Comparison of ENCODE assay signal across 9 cellular contexts in genomic region chr3:142180761-142181362, GRCh38. TPM values are rescaled to one million over a fixed set of nuclear protein-coding genes. Genes with fewer than 3 reads are reported as not detected.
DNase-seq lines count a peak whose midpoint lies in the region; ATAC-seq and TF ChIP-seq lines count a peak whose summit lies in the region.
"Had no signal": no experiment of that assay in that cellular context is flagged by ENCODE, and none has a peak within 500 bp of the region (broad histone marks: within the 10 kb centered on the region; RNA-seq: fewer than 3 reads in every experiment).

No MANE protein-coding gene starts in this region.

- no peak for ATAC-seq in GM18868 (IDR thresholded peaks at IDR 0.05; ENCODE audit: unreplicated experiment)

- no peak overlapping the region for H3K9ac ChIP-seq in SK-N-SH

- in situ Hi-C loops in Caki2 (cut with HindIII; ENCODE audit: low pct_unique_long_range_greater_than_20kb, low sequenced_read_pairs): no loop called here

- H3K4me1 Mint-ChIP-seq in neural crest cell: no peaks in the 10 kb centered on the region

- H3K27ac Mint-ChIP-seq in neural crest cell (ENCODE audit: unreplicated experiment): no peak overlapping the region
- H3K27ac Mint-ChIP-seq: T-helper 1 cell treated with Interleukin-12 subunit alpha and Interleukin-12 subunit beta and Interleukin-4 antibody, amounts not matched to agents 30 μg/mL and 1 μg/mL, for 36 hours had no signal

- CTCF ChIA-PET in SK-N-SH (lab: Yijun Ruan, JAX): interaction anchor here (0.7 to 1.9 kb wide), 11 partner anchors 8 to 99 kb away, joined by 3 to 11 read pairs (median 4); no protein-coding TSS in a partner anchor

- no peaks in the 10 kb centered on the region for H3K9me3 Mint-ChIP-seq in neural crest cell
- H3K9me3 Mint-ChIP-seq: T-helper 1 cell treated with Interleukin-12 subunit alpha and Interleukin-12 subunit beta and Interleukin-4 antibody, amounts not matched to agents 30 μg/mL and 1 μg/mL, for 36 hours had no signal

- peak; percentile 4 for DNase-seq in Caki2 (ENCODE audit: low read depth)
- peak; percentile 38 for DNase-seq in HCEC 1CT
- peak; percentile 58 for DNase-seq in SK-N-SH
- peak; percentile 26 for DNase-seq in epithelial cell of esophagus (ENCODE audit: low read depth)
- DNase-seq in neural crest cell (ENCODE audit: low read depth, low spot score): peak; percentile 15
- no peak for DNase-seq in NCI-H2107 treated with DMSO at 0.1 percent for 48 hours (lab: John Stamatoyannopoulos, UW; ENCODE audit: unreplicated experiment)
- no peak for DNase-seq in NCI-H2081 treated with DMSO at 0.1 percent for 48 hours (lab: John Stamatoyannopoulos, UW)

- H3K79me2 ChIP-seq in SK-N-SH (ENCODE audit: insufficient read depth): no peaks in the 10 kb centered on the region

- no peaks in the 10 kb centered on the region for H4K20me1 ChIP-seq in SK-N-SH (ENCODE audit: insufficient read depth)

- WGBS in SK-N-SH (ENCODE audit: low lambda C conversion rate): 74% methylated on average over 6 of the region's 6 CpGs

- no peaks in the 10 kb centered on the region for H3K27me3 Mint-ChIP-seq in neural crest cell (ENCODE audit: low read depth)

- no peaks in the 10 kb centered on the region for H3K9me3 ChIP-seq in SK-N-SH

- H3K27ac ChIP-seq in SK-N-SH (ENCODE audit: low read depth in 2 of 2, low read length in 1 of 2): no peak overlapping the region

- peaks cover 8% of the 10 kb centered on the region for H3K36me3 Mint-ChIP-seq in neural crest cell (ENCODE audit: low read depth)

- no peak for TF ChIP-seq EP300 in SK-N-SH (IDR thresholded peaks at IDR 0.05; ENCODE audit: borderline replicate concordance in 1 of 2, low read depth in 1 of 2, low read length in 1 of 2)

- H3K27me3 ChIP-seq in SK-N-SH (ENCODE audit: insufficient read depth): no peaks in the 10 kb centered on the region

- H3K36me3 ChIP-seq in SK-N-SH (replicated peaks in 1 of 2; ENCODE audit: control insufficient read depth in 1 of 2, insufficient read depth in 2 of 2, low read length in 1 of 2): peaks cover 15 to 42% of the 10 kb centered on the region in 2 experiments

- no peaks in the 10 kb centered on the region for H3K9me2 ChIP-seq in SK-N-SH

- peak; percentile 50 for TF ChIP-seq RAD21 in SK-N-SH (IDR thresholded peaks at IDR 0.05; ENCODE audit: low read length)

- TF ChIP-seq CTCF in SK-N-SH (IDR thresholded peaks at IDR 0.05) (peak; percentile 72), epithelial cell of esophagus (IDR thresholded peaks at IDR 0.05; ENCODE audit: insufficient read depth, low read depth, low read length, missing control alignments) (peak; percentile 50), neural crest cell (conservative IDR thresholded peaks at IDR 0.05) (peak; percentile 62)

- no peaks in the 10 kb centered on the region for H3K4me1 ChIP-seq in SK-N-SH (ENCODE audit: control insufficient read depth in 1 of 2, insufficient read depth in 2 of 2, low read depth in 1 of 2, low read length in 1 of 2)

- POLR2A ChIA-PET in SK-N-SH (lab: Yijun Ruan, JAX): interaction anchor here (0.6 kb wide), 1 partner anchor 55 kb away, joined by 3 read pairs; no protein-coding TSS in a partner anchor

- H3F3A ChIP-seq in SK-N-SH (replicated peaks; ENCODE audit: insufficient read depth): peaks cover 2% of the 10 kb centered on the region

- H3K4me3 Mint-ChIP-seq in neural crest cell: no peak overlapping the region
- H3K4me3 Mint-ChIP-seq: T-helper 1 cell treated with Interleukin-12 subunit alpha and Interleukin-12 subunit beta and Interleukin-4 antibody, amounts not matched to agents 30 μg/mL and 1 μg/mL, for 36 hours had no signal

- no peak overlapping the region for H2AFZ ChIP-seq in SK-N-SH (ENCODE audit: low read depth)

- no peak overlapping the region for H3K4me2 ChIP-seq in SK-N-SH

- no peak overlapping the region for H3K4me3 ChIP-seq in SK-N-SH (ENCODE audit: low read depth in 2 of 2, low read length in 1 of 2)
- no peak overlapping the region for H3K4me3 ChIP-seq in epithelial cell of esophagus (ENCODE audit: low read length)

TF ChIP-seq in SK-N-SH, 30 proteins besides CTCF, POLR2A, EP300 and RAD21:
- no peak for TF ChIP-seq RFX5 (IDR thresholded peaks at IDR 0.05; ENCODE audit: low read length)
- TF ChIP-seq SMC3 (IDR thresholded peaks at IDR 0.05; ENCODE audit: low read depth, low read length): peak; percentile 57

RNA-seq across cellular contexts. Expression of gene TFDP2, which starts 31.5 kb away (rescaled TPM):
- 20.6 and 27.9 TPM in 2 replicates for total RNA-seq in Caki2 (2014; rRNA removed; shearing (Covaris generic); ENCODE audit: low replicate concordance)
- polyA plus RNA-seq in SK-N-SH (2012; rRNA removed): 8.6 and 11.0 TPM in 2 replicates
- polyA plus RNA-seq in SK-N-SH (2012; cell fraction: cytosol; rRNA removed): 12.9 and 34.1 TPM in 2 replicates
- 10.5 and 15.8 TPM in 2 replicates for polyA plus RNA-seq in SK-N-SH (2012; cell fraction: nucleus; rRNA removed)
- total RNA-seq in neural crest cell: 64.5 and 75.4 TPM in 2 replicates

RNA-seq across cellular contexts. Expression of gene GK5, which starts 44.5 kb away (rescaled TPM):
- total RNA-seq in Caki2 (2014; rRNA removed; shearing (Covaris generic); ENCODE audit: low replicate concordance): 9.1 and 13.8 TPM in 2 replicates
- 5.5 and 5.7 TPM in 2 replicates for polyA plus RNA-seq in SK-N-SH (2012; rRNA removed)
- 2.8 and 3.5 TPM in 2 replicates for polyA plus RNA-seq in SK-N-SH (2012; cell fraction: cytosol; rRNA removed)
- polyA plus RNA-seq in SK-N-SH (2012; cell fraction: nucleus; rRNA removed): 22.6 and 33.3 TPM in 2 replicates
- 14.9 and 16.5 TPM in 2 replicates for total RNA-seq in neural crest cell

Comparison
In these comparisons a context has a peak if more than half of its experiments do, and no peak if none do; other contexts are left out.
1. DNase-seq: peak in Caki2 (single experiment), HCEC 1CT (single experiment), SK-N-SH (single experiment), epithelial cell of esophagus (single experiment) and neural crest cell (single experiment); none in NCI-H2107 treated with DMSO at 0.1 percent for 48 hours (single experiment) and NCI-H2081 treated with DMSO at 0.1 percent for 48 hours (single experiment).
2. Peak in every context shown above with its lines, with median percentiles within 50 percentile points of each other: CTCF ChIP-seq.